In the genomic region with DNA sequence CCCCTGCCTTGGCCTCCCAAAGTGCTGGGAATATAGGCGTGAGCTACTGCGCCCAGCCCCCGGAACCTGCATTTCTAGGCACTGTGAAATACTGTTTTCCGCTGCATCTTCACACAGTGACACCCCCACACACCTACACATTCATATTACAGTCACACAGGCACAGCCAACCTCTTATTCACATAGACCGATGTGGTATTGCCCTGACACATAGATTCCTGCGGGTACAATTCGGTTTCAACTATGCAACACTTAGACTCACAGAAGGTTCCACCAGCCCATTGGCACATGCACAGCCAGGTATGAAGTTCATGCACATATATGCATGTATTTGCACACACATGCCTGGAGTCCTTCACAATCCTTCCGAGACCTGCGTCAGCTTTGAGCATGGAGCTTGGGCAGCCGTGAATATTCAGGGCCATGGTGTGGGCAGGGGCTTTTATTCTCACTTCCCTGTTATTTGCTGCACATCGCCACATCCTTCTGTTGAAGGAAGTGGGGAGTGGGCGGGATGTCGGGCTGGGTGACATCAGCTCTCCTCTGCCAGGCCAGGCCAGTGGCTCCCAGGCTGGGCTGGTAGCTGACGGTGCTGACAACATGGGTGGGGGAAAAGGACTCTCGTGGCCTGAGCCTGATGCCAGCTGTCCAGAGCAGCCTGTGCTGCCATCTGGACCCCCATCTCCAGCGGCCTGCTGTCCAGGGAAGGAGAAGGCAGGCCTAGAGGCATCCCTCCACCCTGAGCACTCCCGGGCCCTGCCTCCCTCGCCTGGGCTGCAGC, we compare ENCODE assay signal across 8 cellular contexts. TPM values are rescaled to one million over a fixed set of nuclear protein-coding genes. Genes with fewer than 3 reads are reported as not detected.
DNase-seq lines count a peak whose midpoint lies in the region; ATAC-seq and TF ChIP-seq lines count a peak whose summit lies in the region.

No MANE protein-coding gene starts in this region.

- H3K9me3 Mint-ChIP-seq in activated T-helper 2 cell treated with anti-CD3 and anti-CD28 coated beads, Interferon-gamma antibody, Interleukin-2, Interleukin-4, amounts not matched to agents 10 μg/mL and 5 μg/mL and 100 μg/mL, durations not matched to agents 14 hours and 24 hours and 36 hours, result no peaks in the 10 kb centered on the region

- no peak overlapping the region for H3K4me3 ChIP-seq in mucosa of descending colon

- peaks cover 38% of the 10 kb centered on the region for H3K36me3 Mint-ChIP-seq in activated T-helper 2 cell treated with anti-CD3 and anti-CD28 coated beads, Interferon-gamma antibody, Interleukin-2, Interleukin-4, amounts not matched to agents 10 μg/mL and 5 μg/mL and 100 μg/mL, durations not matched to agents 14 hours and 24 hours and 36 hours (ENCODE audit: low read depth)

- DNase-seq in CD1c-positive myeloid dendritic cell (ENCODE audit: extremely low spot score), result peak; percentile 97
- DNase-seq in NCI-H524 (lab: John Stamatoyannopoulos, UW), result peak; percentile 71 to 92
- peak; percentile 73 for DNase-seq in activated T-helper 2 cell treated with anti-CD3 and anti-CD28 coated beads, Interferon-gamma antibody, Interleukin-2, Interleukin-4, amounts not matched to agents 10 μg/mL and 5 μg/mL and 100 μg/mL, durations not matched to agents 14 hours and 24 hours and 36 hours (ENCODE audit: low spot score)
- peak; percentile 57 to 83 (median 60) for DNase-seq in mucosa of descending colon
- DNase-seq in GM20000 (ENCODE audit: low spot score), result no peak
- no peak for DNase-seq in NCI-H2196 (lab: John Stamatoyannopoulos, UW; ENCODE audit: unreplicated experiment)

- intact Hi-C loops in activated T-helper 2 cell treated with anti-CD3 and anti-CD28 coated beads, Interferon-gamma antibody, Interleukin-2, Interleukin-4, amounts not matched to agents 10 μg/mL and 5 μg/mL and 100 μg/mL, durations not matched to agents 14 hours and 24 hours and 36 hours (cut with micrococcal nuclease), result loop anchor here (1.0 to 10.0 kb wide), 4 partner anchors 8 to 301 kb away; a partner anchor contains a TSS
- intact Hi-C loops in mucosa of descending colon (cut with DNase I, micrococcal nuclease), result no loop called here

- H3K9me3 ChIP-seq in mucosa of descending colon, result no peaks in the 10 kb centered on the region

- H3K4me1 ChIP-seq in mucosa of descending colon (ENCODE audit: low read depth), result peaks cover 13% of the 10 kb centered on the region

- no peaks in the 10 kb centered on the region for H3K27me3 Mint-ChIP-seq in activated T-helper 2 cell treated with anti-CD3 and anti-CD28 coated beads, Interferon-gamma antibody, Interleukin-2, Interleukin-4, amounts not matched to agents 10 μg/mL and 5 μg/mL and 100 μg/mL, durations not matched to agents 14 hours and 24 hours and 36 hours (ENCODE audit: low read depth)

- peaks cover 63% of the 10 kb centered on the region for H3K4me1 Mint-ChIP-seq in activated T-helper 2 cell treated with anti-CD3 and anti-CD28 coated beads, Interferon-gamma antibody, Interleukin-2, Interleukin-4, amounts not matched to agents 10 μg/mL and 5 μg/mL and 100 μg/mL, durations not matched to agents 14 hours and 24 hours and 36 hours (ENCODE audit: low read depth)

- peak overlapping the region; percentile 92 for H3K27ac Mint-ChIP-seq in activated T-helper 2 cell treated with anti-CD3 and anti-CD28 coated beads, Interferon-gamma antibody, Interleukin-2, Interleukin-4, amounts not matched to agents 10 μg/mL and 5 μg/mL and 100 μg/mL, durations not matched to agents 14 hours and 24 hours and 36 hours

- no peaks in the 10 kb centered on the region for H3K36me3 ChIP-seq in mucosa of descending colon (ENCODE audit: low read depth)

- H3K4me3 Mint-ChIP-seq in activated T-helper 2 cell treated with anti-CD3 and anti-CD28 coated beads, Interferon-gamma antibody, Interleukin-2, Interleukin-4, amounts not matched to agents 10 μg/mL and 5 μg/mL and 100 μg/mL, durations not matched to agents 14 hours and 24 hours and 36 hours (ENCODE audit: low read depth), result peak overlapping the region; percentile 63

- TF ChIP-seq CTCF in mucosa of descending colon (IDR thresholded peaks at IDR 0.05) (no peak), GM20000 (IDR thresholded peaks at IDR 0.05; ENCODE audit: extremely low read depth, missing control alignments) (no peak)

- ATAC-seq in mucosa of descending colon (peak; percentile 55), HG02610 (IDR thresholded peaks at IDR 0.05; ENCODE audit: unreplicated experiment) (no peak), HG03108 (IDR thresholded peaks at IDR 0.05; ENCODE audit: unreplicated experiment) (no peak)

RNA-seq across cellular contexts. Expression of a gene that starts 5.4 kb away (rescaled TPM):
- 285 and 300 TPM in 2 replicates for total RNA-seq in activated T-helper 2 cell treated with anti-CD3 and anti-CD28 coated beads, Interferon-gamma antibody, Interleukin-2, Interleukin-4, amounts not matched to agents 10 μg/mL and 5 μg/mL and 100 μg/mL, durations not matched to agents 14 hours and 24 hours and 36 hours
- 100 to 1,000 TPM; 125 to 179 (median 145) TPM for total RNA-seq in mucosa of descending colon

RNA-seq across cellular contexts. Expression of a gene that starts 11.6 kb away (rescaled TPM):
- total RNA-seq in activated T-helper 2 cell treated with anti-CD3 and anti-CD28 coated beads, Interferon-gamma antibody, Interleukin-2, Interleukin-4, amounts not matched to agents 10 μg/mL and 5 μg/mL and 100 μg/mL, durations not matched to agents 14 hours and 24 hours and 36 hours, result 105 TPM in 2 replicates
- 10 to 100 TPM in 2 of 3 donors, 1 to 10 TPM in 1; 7.0 to 27.4 (median 14.7) TPM for total RNA-seq in mucosa of descending colon

RNA-seq across cellular contexts. Expression of a gene that starts 28.3 kb away (rescaled TPM):
- 250 TPM in 2 replicates for total RNA-seq in activated T-helper 2 cell treated with anti-CD3 and anti-CD28 coated beads, Interferon-gamma antibody, Interleukin-2, Interleukin-4, amounts not matched to agents 10 μg/mL and 5 μg/mL and 100 μg/mL, durations not matched to agents 14 hours and 24 hours and 36 hours
- 100 to 1,000 TPM; 104 to 142 (median 123) TPM for total RNA-seq in mucosa of descending colon

Comparison
In these comparisons a context has a peak if more than half of its experiments do, and no peak if none do; other contexts are left out.
1. DNase-seq: peak in CD1c-positive myeloid dendritic cell (single experiment), NCI-H524 (2 of 2), activated T-helper 2 cell treated with anti-CD3 and anti-CD28 coated beads, Interferon-gamma antibody, Interleukin-2, Interleukin-4, amounts not matched to agents 10 μg/mL and 5 μg/mL and 100 μg/mL, durations not matched to agents 14 hours and 24 hours and 36 hours (single experiment) and mucosa of descending colon (3 of 3); none in GM20000 (single experiment) and NCI-H2196 (single experiment).